In the genomic region with DNA sequence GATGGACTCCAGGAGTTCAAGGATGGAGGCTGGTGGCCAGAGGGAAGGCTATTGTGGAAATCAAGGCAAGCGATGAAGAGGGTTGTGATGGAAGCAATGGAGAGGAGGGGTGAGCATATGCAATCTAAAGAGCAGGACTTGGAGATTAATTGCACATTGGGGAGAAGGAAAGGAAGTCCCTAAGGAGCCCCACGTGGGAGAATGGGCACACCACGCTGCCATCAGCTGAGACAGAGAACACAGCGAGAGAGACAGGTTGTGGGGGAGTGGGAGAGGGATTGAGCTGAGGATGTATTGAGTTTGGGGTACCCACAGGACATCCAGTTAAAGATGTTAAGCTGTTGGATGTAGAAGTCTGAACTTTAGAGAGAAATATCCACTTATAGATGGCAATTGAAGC, we compare ENCODE assay signal across 27 cellular contexts.
"Had no signal": no experiment of that assay in that cellular context is flagged by ENCODE, and none has a peak within 500 bp of the region (broad histone marks: within the 10 kb centered on the region; RNA-seq: fewer than 3 reads in every experiment).

No MANE protein-coding gene starts in this region.

- DNase-seq: stimulated activated CD4-positive, alpha-beta T cell treated with anti-CD3 and anti-CD28 coated beads, Interleukin-2, amount 100 ng/mL, for 48 hours; stimulated activated CD4-positive, alpha-beta T cell treated with anti-CD3 and anti-CD28 coated beads, Interleukin-4, amount 100 ng/mL, for 1 hour; stimulated activated CD4-positive, alpha-beta T cell treated with anti-CD3 and anti-CD28 coated beads, Interleukin-4, amount 100 ng/mL, for 24 hours; stimulated activated CD4-positive, alpha-beta T cell treated with anti-CD3 and anti-CD28 coated beads, Interleukin-4, amount 100 ng/mL, for 4 hours; stimulated activated CD8-positive, alpha-beta memory T cell treated with anti-CD3 and anti-CD28 coated beads, Interleukin-4, amount 100 ng/mL, for 48 hours; stimulated activated naive B cell treated with anti-CD40 and anti-IgM and Interleukin-4, amounts not matched to agents 10 μg/mL and 1 μg/mL and 100 μg/mL, for 72 hours; stimulated activated naive CD4-positive, alpha-beta T cell; stimulated activated naive CD4-positive, alpha-beta T cell treated with Interleukin-2 at 50 U/mL for 16 hours; stimulated activated naive CD8-positive, alpha-beta T cell treated with anti-CD3 and anti-CD28 coated beads, Interleukin-15, amount 100 ng/mL, for 72 hours; stimulated activated naive CD8-positive, alpha-beta T cell treated with anti-CD3 and anti-CD28 coated beads, Interleukin-15, Interleukin-2, amounts not matched to agents 100 U/mL and 50 U/mL, for 24 hours; stomach; substantia nigra; testis; thyroid gland; tibial artery; transverse colon; trophoblast cell; upper lobe of left lung; upper lobe of right lung; uterus had no signal

- H3K27ac ChIP-seq: stomach, suprapubic skin, testis, thoracic aorta, thyroid gland, tibial artery, tibial nerve, transverse colon, upper lobe of left lung, upper lobe of right lung, uterus, vagina had no signal

- H3K4me1 ChIP-seq: stomach, suprapubic skin, testis, thyroid gland, tibial artery, tibial nerve, transverse colon, upper lobe of left lung, upper lobe of right lung, uterus, vagina had no signal

- H3K9me3 ChIP-seq: testis, thoracic aorta, thyroid gland, tibial artery, transverse colon, upper lobe of right lung, uterus, vagina had no signal

- H3K36me3 ChIP-seq: stomach, suprapubic skin, thoracic aorta, thyroid gland, tibial artery, tibial nerve, transverse colon, upper lobe of left lung, upper lobe of right lung, uterus, vagina had no signal

- FAIRE-seq: urothelium cell line had no signal

- ATAC-seq: stimulated activated effector memory CD8-positive, alpha-beta T cell treated with anti-CD3 and anti-CD28 coated beads, Interleukin-12 subunit alpha, Interleukin-12 subunit beta, amount 100 ng/mL, for 72 hours; stimulated activated memory B cell treated with anti-CD40 and anti-IgM and Interleukin-4, amounts not matched to agents 10 μg/mL and 1 μg/mL and 100 μg/mL, for 72 hours; stimulated activated naive B cell treated with anti-CD40 and anti-IgM and Interleukin-4, amounts not matched to agents 10 μg/mL and 1 μg/mL and 100 μg/mL, for 72 hours; stimulated activated naive CD8-positive, alpha-beta T cell treated with anti-CD3 and anti-CD28 coated beads, Interleukin-15, amount 100 ng/mL, for 72 hours; stimulated activated naive CD8-positive, alpha-beta T cell treated with anti-CD3 and anti-CD28 coated beads, Interleukin-15, Interleukin-2, amounts not matched to agents 100 U/mL and 50 U/mL, for 24 hours; upper lobe of right lung had no signal

- H3K4me3 ChIP-seq: stomach, suprapubic skin, testis, thoracic aorta, thyroid gland, tibial artery, tibial nerve, transverse colon, upper lobe of left lung, upper lobe of right lung, uterus, vagina had no signal

- H3K27me3 ChIP-seq: stomach, suprapubic skin, testis, thyroid gland, tibial artery, tibial nerve, transverse colon, upper lobe of left lung, upper lobe of right lung, uterus, vagina had no signal
